In genomic region chr19:13060964-13061927, GRCh38 we compare ENCODE assay signal across 8 cellular contexts. TPM values are rescaled to one million over a fixed set of nuclear protein-coding genes. Genes with fewer than 3 reads are reported as not detected.
A peak's percentile ranks its signal among the peaks of the same experiment; 100 is the strongest.
DNase-seq lines count a peak whose midpoint lies in the region; ATAC-seq and TF ChIP-seq lines count a peak whose summit lies in the region.

No MANE protein-coding gene starts in this region.

- H3K4me3 ChIP-seq in AG09309 (ENCODE audit: control insufficient read depth, low read depth, low read length) (peak overlapping the region; percentile 7), left ventricle myocardium inferior (peak overlapping the region; percentile 68)

- H3K9me3 Mint-ChIP-seq in T-helper 2 cell treated with Interferon-gamma antibody and Interleukin-4, amounts not matched to agents 5 μg/mL and 100 μg/mL, for 36 hours: no peaks in the 10 kb centered on the region
- no peaks in the 10 kb centered on the region for H3K9me3 Mint-ChIP-seq in type B pancreatic cell

- no peak overlapping the region for H3K27ac Mint-ChIP-seq in T-helper 2 cell treated with Interferon-gamma antibody and Interleukin-4, amounts not matched to agents 5 μg/mL and 100 μg/mL, for 36 hours
- H3K27ac Mint-ChIP-seq in type B pancreatic cell: no peak overlapping the region

- ATAC-seq in GM19467 (IDR thresholded peaks at IDR 0.05; ENCODE audit: unreplicated experiment): peak; percentile 63

- peaks cover 100% of the 10 kb centered on the region for H3K4me1 ChIP-seq in left ventricle myocardium inferior

- H3K27me3 ChIP-seq in left ventricle myocardium inferior (ENCODE audit: low read depth): no peaks in the 10 kb centered on the region

- H3K27ac ChIP-seq in angular gyrus (ENCODE audit: low read depth, low read length): peak overlapping the region; percentile 90
- H3K27ac ChIP-seq in left ventricle myocardium inferior (replicated peaks): peak overlapping the region; percentile 98

- H3K36me3 ChIP-seq in left ventricle myocardium inferior: no peaks in the 10 kb centered on the region

- peak; percentile 94 for TF ChIP-seq CTCF in AG09309 (IDR thresholded peaks at IDR 0.05; ENCODE audit: control insufficient read depth, insufficient read depth, low read depth, low read length, missing control alignments)
- TF ChIP-seq CTCF in left ventricle myocardium inferior (IDR thresholded peaks at IDR 0.05; ENCODE audit: borderline replicate concordance): peak; percentile 99
- peak; percentile 97 for TF ChIP-seq CTCF in type B pancreatic cell (conservative IDR thresholded peaks at IDR 0.05)

- no peaks in the 10 kb centered on the region for H3K9me3 ChIP-seq in left ventricle myocardium inferior (replicated peaks)

- no peak for DNase-seq in AG09309 (ENCODE audit: low read depth)
- DNase-seq in NCI-H1436 (lab: John Stamatoyannopoulos, UW): peak; percentile 72
- DNase-seq in T-helper 2 cell treated with Interferon-gamma antibody and Interleukin-4, amounts not matched to agents 5 μg/mL and 100 μg/mL, for 36 hours (ENCODE audit: low spot score): peak; percentile 69
- peak; percentile 89 for DNase-seq in left ventricle myocardium inferior
- peak; percentile 96 for DNase-seq in posterior vena cava (ENCODE audit: low spot score)
- DNase-seq in type B pancreatic cell (ENCODE audit: extremely low spot score, unreplicated experiment): peak; percentile 88

- no peaks in the 10 kb centered on the region for H3K36me3 Mint-ChIP-seq in T-helper 2 cell treated with Interferon-gamma antibody and Interleukin-4, amounts not matched to agents 5 μg/mL and 100 μg/mL, for 36 hours (ENCODE audit: low read depth)
- no peaks in the 10 kb centered on the region for H3K36me3 Mint-ChIP-seq in type B pancreatic cell

- peak overlapping the region; percentile 79 for H3K4me3 Mint-ChIP-seq in T-helper 2 cell treated with Interferon-gamma antibody and Interleukin-4, amounts not matched to agents 5 μg/mL and 100 μg/mL, for 36 hours
- H3K4me3 Mint-ChIP-seq in type B pancreatic cell: peak overlapping the region; percentile 81

- peaks cover 3% of the 10 kb centered on the region for H3K4me1 Mint-ChIP-seq in T-helper 2 cell treated with Interferon-gamma antibody and Interleukin-4, amounts not matched to agents 5 μg/mL and 100 μg/mL, for 36 hours (ENCODE audit: low read depth)
- peaks cover 13% of the 10 kb centered on the region for H3K4me1 Mint-ChIP-seq in type B pancreatic cell (ENCODE audit: unreplicated experiment)

- intact Hi-C loops in left ventricle myocardium inferior (cut with micrococcal nuclease) (loop anchor here (10.0 kb wide), 1 partner anchor 66 kb away; the partner anchor contains the start of gene NFIX), posterior vena cava (cut with DNase I) (loop anchor here in 1 of 2 donors (2.0 kb wide), 1 partner anchor 26 kb away; no protein-coding TSS in a partner anchor)

- peaks cover 30% of the 10 kb centered on the region for H3K27me3 Mint-ChIP-seq in T-helper 2 cell treated with Interferon-gamma antibody and Interleukin-4, amounts not matched to agents 5 μg/mL and 100 μg/mL, for 36 hours (ENCODE audit: low read depth)
- H3K27me3 Mint-ChIP-seq in type B pancreatic cell: peaks cover 83% of the 10 kb centered on the region

RNA-seq across cellular contexts. Expression of gene LYL1, which starts 41.4 kb away (rescaled TPM):
- total RNA-seq in left ventricle myocardium inferior: 6.3 TPM
- 10 to 100 TPM in 1 of 2 donors, 1 to 10 TPM in 1; 9.8 to 13.0 TPM for total RNA-seq in posterior vena cava
- 0.19 TPM in 1 of 2 replicates, not detected in the other for total RNA-seq in type B pancreatic cell (ENCODE audit: low replicate concordance)

RNA-seq across cellular contexts. Expression of gene TRMT1, which starts 55.3 kb away (rescaled TPM):
- total RNA-seq in left ventricle myocardium inferior: 19.6 TPM
- total RNA-seq in posterior vena cava: 10 to 100 TPM; 21.9 to 24.1 TPM
- total RNA-seq in type B pancreatic cell (ENCODE audit: low replicate concordance): 48.1 and 69.7 TPM in 2 replicates

RNA-seq across cellular contexts. Expression of gene NACC1, which starts 56.8 kb away (rescaled TPM):
- total RNA-seq in left ventricle myocardium inferior (35.4 TPM), posterior vena cava (10 to 100 TPM; 37.6 to 39.7 TPM), type B pancreatic cell (ENCODE audit: low replicate concordance) (66.8 and 77.9 TPM in 2 replicates)
